In the genomic region with DNA sequence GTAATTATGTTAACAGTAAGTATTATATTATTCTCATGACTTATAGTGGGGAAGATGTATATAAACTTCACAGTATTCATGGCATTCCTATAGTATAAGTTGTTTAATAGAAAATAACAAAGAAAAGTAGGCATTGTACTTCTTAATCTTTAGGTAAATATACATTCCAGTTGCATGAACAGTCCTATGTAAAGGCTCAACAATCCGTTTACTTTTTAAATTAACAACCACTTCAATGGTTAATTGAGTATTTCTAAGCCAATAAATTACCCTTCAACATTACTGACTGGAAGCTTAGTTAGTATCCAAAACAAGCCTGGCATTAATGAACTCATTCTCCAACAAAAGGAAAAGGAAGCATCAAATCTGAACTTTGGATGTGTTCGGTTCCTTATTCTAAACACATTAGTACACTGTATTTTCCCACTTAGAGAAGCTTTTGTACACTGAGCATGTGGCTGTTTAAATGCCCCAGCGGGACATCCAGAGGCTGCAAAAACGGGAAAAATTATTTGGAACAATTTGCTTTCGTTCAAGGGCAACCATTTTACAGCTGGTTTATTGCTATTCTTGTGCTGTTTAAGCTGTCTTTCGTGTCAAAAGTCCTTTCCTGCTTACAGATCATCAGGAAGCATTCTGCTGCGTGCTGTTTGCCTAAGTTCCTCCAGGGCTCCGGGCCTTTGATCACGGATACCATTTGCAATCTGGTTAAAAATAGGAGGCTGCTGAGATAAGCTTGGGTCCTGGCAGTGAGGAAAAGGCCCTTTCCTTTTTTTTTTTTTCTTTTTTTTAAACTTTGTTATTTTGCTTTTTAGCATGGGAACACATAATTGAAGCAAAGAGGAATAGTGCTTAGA, we compare ENCODE assay signal across 8 cellular contexts.
DNase-seq lines count a peak whose midpoint lies in the region; ATAC-seq and TF ChIP-seq lines count a peak whose summit lies in the region.

No MANE protein-coding gene starts in this region.

- DNase-seq in HFFc6: peak; percentile 38
- DNase-seq in hepatocyte (ENCODE audit: low spot score): peak; percentile 72
- no peak for DNase-seq in activated T-cell treated with anti-CD3 and anti-CD28 coated beads, Interleukin-2, amount 50 U/mL, for 48 hours
- DNase-seq in stimulated activated effector memory CD8-positive, alpha-beta T cell treated with anti-CD3 and anti-CD28 coated beads, Interleukin-12 subunit alpha, Interleukin-12 subunit beta, amount 100 ng/mL, for 72 hours (ENCODE audit: low spot score in 2 of 2): no peak
- DNase-seq in activated CD4-positive, alpha-beta T cell treated with anti-CD3 and anti-CD28 coated beads for 48 hours: no peak

- H3K27me3 Mint-ChIP-seq in HFFc6 (ENCODE audit: insufficient read depth): no peaks in the 10 kb centered on the region

- H3K36me3 ChIP-seq in hepatocyte (replicated peaks; ENCODE audit: insufficient read depth, low read depth): no peaks in the 10 kb centered on the region
- no peaks in the 10 kb centered on the region for H3K36me3 ChIP-seq in skeletal muscle satellite cell (ENCODE audit: insufficient read depth, low read length)

- ATAC-seq in stimulated activated effector memory CD8-positive, alpha-beta T cell treated with anti-CD3 and anti-CD28 coated beads, Interleukin-12 subunit alpha, Interleukin-12 subunit beta, amount 100 ng/mL, for 72 hours: no peak
- no peak for ATAC-seq in GM18870 (IDR thresholded peaks at IDR 0.05; ENCODE audit: unreplicated experiment)

- no peaks in the 10 kb centered on the region for H3K9me3 ChIP-seq in hepatocyte (ENCODE audit: low read depth)
- H3K9me3 ChIP-seq in skeletal muscle satellite cell (replicated peaks; ENCODE audit: low read length): no peaks in the 10 kb centered on the region

- no peaks in the 10 kb centered on the region for H3K36me3 Mint-ChIP-seq in HFFc6 (ENCODE audit: low read depth)
- no peaks in the 10 kb centered on the region for H3K36me3 Mint-ChIP-seq in stimulated activated effector memory CD8-positive, alpha-beta T cell treated with anti-CD3 and anti-CD28 coated beads, Interleukin-12 subunit alpha, Interleukin-12 subunit beta, amount 100 ng/mL, for 72 hours

- H3K4me3 ChIP-seq in hepatocyte (no peak overlapping the region), skeletal muscle satellite cell (ENCODE audit: low read length) (peak overlapping the region; percentile 29)

- H3K4me1 ChIP-seq in hepatocyte (ENCODE audit: insufficient read depth): peaks cover 5% of the 10 kb centered on the region
- peaks cover 18% of the 10 kb centered on the region for H3K4me1 ChIP-seq in skeletal muscle satellite cell (ENCODE audit: control insufficient read depth, insufficient read depth, low read length)

- H3K9ac ChIP-seq in skeletal muscle satellite cell (ENCODE audit: low read depth, low read length): peak overlapping the region; percentile 53

- TF ChIP-seq CTCF in HFFc6 (IDR thresholded peaks at IDR 0.05) (no peak), VCaP (conservative IDR thresholded peaks at IDR 0.05) (no peak; the same call in 1 of the 2 replicates), hepatocyte (IDR thresholded peaks at IDR 0.05; ENCODE audit: poor library complexity) (no peak)

- H3K27me3 ChIP-seq in hepatocyte (no peaks in the 10 kb centered on the region), skeletal muscle satellite cell (ENCODE audit: control insufficient read depth, insufficient read depth, low read length) (no peaks in the 10 kb centered on the region)

- H3K79me2 ChIP-seq in hepatocyte: no peaks in the 10 kb centered on the region

- peak overlapping the region; percentile 40 for H3K27ac ChIP-seq in VCaP
- H3K27ac ChIP-seq in hepatocyte: peak overlapping the region; percentile 63

- no peaks in the 10 kb centered on the region for H4K20me1 ChIP-seq in hepatocyte (ENCODE audit: insufficient read depth, poor library complexity, severe bottlenecking)

- no peaks in the 10 kb centered on the region for H3K9me2 ChIP-seq in hepatocyte (replicated peaks; ENCODE audit: insufficient read depth)

- H3K4me3 Mint-ChIP-seq in HFFc6: peak overlapping the region; percentile 68
- H3K4me3 Mint-ChIP-seq in stimulated activated effector memory CD8-positive, alpha-beta T cell treated with anti-CD3 and anti-CD28 coated beads, Interleukin-12 subunit alpha, Interleukin-12 subunit beta, amount 100 ng/mL, for 72 hours: no peak overlapping the region

- H3K4me1 Mint-ChIP-seq in HFFc6 (ENCODE audit: low read depth): peaks cover 27% of the 10 kb centered on the region
- H3K4me1 Mint-ChIP-seq in stimulated activated effector memory CD8-positive, alpha-beta T cell treated with anti-CD3 and anti-CD28 coated beads, Interleukin-12 subunit alpha, Interleukin-12 subunit beta, amount 100 ng/mL, for 72 hours: no peaks in the 10 kb centered on the region

- 6% methylated on average over 9 of the region's 9 CpGs for WGBS in hepatocyte (ENCODE audit: low lambda C conversion rate, missing lambda C conversion rate)

- H3K9me3 Mint-ChIP-seq in HFFc6: no peaks in the 10 kb centered on the region
- H3K9me3 Mint-ChIP-seq in stimulated activated effector memory CD8-positive, alpha-beta T cell treated with anti-CD3 and anti-CD28 coated beads, Interleukin-12 subunit alpha, Interleukin-12 subunit beta, amount 100 ng/mL, for 72 hours: no peaks in the 10 kb centered on the region

- peak overlapping the region; percentile 49 for H3K4me2 ChIP-seq in hepatocyte
- H3K4me2 ChIP-seq in skeletal muscle satellite cell (ENCODE audit: low read length): peak overlapping the region; percentile 60

- H2AFZ ChIP-seq in hepatocyte: peak overlapping the region; percentile 27

- peak overlapping the region; percentile 76 for H3K27ac Mint-ChIP-seq in HFFc6
- no peak overlapping the region for H3K27ac Mint-ChIP-seq in stimulated activated effector memory CD8-positive, alpha-beta T cell treated with anti-CD3 and anti-CD28 coated beads, Interleukin-12 subunit alpha, Interleukin-12 subunit beta, amount 100 ng/mL, for 72 hours

Comparison
In these comparisons a context has a peak if more than half of its experiments do, and no peak if none do; other contexts are left out.
1. DNase-seq: peak in HFFc6 (single experiment) and hepatocyte (single experiment); none in activated T-cell treated with anti-CD3 and anti-CD28 coated beads, Interleukin-2, amount 50 U/mL, for 48 hours (0 of 2), stimulated activated effector memory CD8-positive, alpha-beta T cell treated with anti-CD3 and anti-CD28 coated beads, Interleukin-12 subunit alpha, Interleukin-12 subunit beta, amount 100 ng/mL, for 72 hours (0 of 2) and activated CD4-positive, alpha-beta T cell treated with anti-CD3 and anti-CD28 coated beads for 48 hours (single experiment).